In the genomic region with DNA sequence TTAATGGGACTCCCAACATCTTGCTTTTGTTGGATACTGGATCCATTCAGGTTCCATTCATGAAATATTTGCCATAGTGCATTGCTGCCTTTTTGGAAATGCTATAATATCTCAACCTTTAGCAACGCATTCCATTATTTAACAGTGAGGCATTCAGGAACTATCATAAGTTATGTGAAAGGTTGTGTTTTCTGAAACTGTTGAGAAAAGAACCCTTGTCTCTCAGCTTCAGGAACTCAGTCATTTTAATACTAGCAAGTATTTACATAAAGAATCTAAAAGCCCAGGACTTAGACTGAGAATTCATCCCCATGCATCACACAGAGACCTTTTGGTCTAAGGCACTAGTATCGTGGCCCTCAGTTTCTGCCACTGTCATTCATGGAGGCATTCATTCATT, we compare ENCODE assay signal across 20 cellular contexts. TPM values are rescaled to one million over a fixed set of nuclear protein-coding genes. Genes with fewer than 3 reads are reported as not detected.
DNase-seq lines count a peak whose midpoint lies in the region; ATAC-seq, FAIRE-seq and TF ChIP-seq lines count a peak whose summit lies in the region.
"Had no signal": no experiment of that assay in that cellular context is flagged by ENCODE, and none has a peak within 500 bp of the region (broad histone marks: within the 10 kb centered on the region; RNA-seq: fewer than 3 reads in every experiment).

No MANE protein-coding gene starts in this region.

- no peak for TF ChIP-seq CTCF in epithelial cell of esophagus (IDR thresholded peaks at IDR 0.05; ENCODE audit: insufficient read depth, low read depth, low read length, missing control alignments)
- TF ChIP-seq CTCF in type B pancreatic cell (conservative IDR thresholded peaks at IDR 0.05), result no peak

- no peak overlapping the region for H3K4me3 Mint-ChIP-seq in type B pancreatic cell
- H3K4me3 Mint-ChIP-seq: CD14-positive monocyte, H9 had no signal

- DNase-seq in SK-MEL-5 (ENCODE audit: low read depth, low spot score) (peak; percentile 74), epithelial cell of esophagus (ENCODE audit: low read depth) (peak; percentile 42), type B pancreatic cell (ENCODE audit: extremely low spot score, unreplicated experiment) (no peak), HAP-1 (ENCODE audit: low spot score in 2 of 2) (no peak), H54 (ENCODE audit: insufficient read length, low spot score) (no peak)
- no peak for DNase-seq in stimulated activated CD4-positive, alpha-beta T cell treated with anti-CD3 and anti-CD28 coated beads, Interleukin-4, amount 100 ng/mL, for 1 hour
- no peak for DNase-seq in effector CD4-positive, alpha-beta T cell
- DNase-seq: DMS79 treated with DMSO at 0.1 percent for 48 hours; H9; IMR-90; MG63; NCI-H1092; NCI-H2081 treated with DMSO at 0.1 percent for 48 hours; NCI-H748 treated with DMSO at 0.1 percent for 48 hours; NK-92 treated with Interleukin-12 subunit alpha and Interleukin-12 subunit beta, amount 100 ng/mL, for 24 hours; SHP77 treated with DMSO at 0.1 percent for 48 hours had no signal

- no peak for FAIRE-seq in H54 (lab: Jason Lieb, UNC)
- FAIRE-seq: HTR-8/SVneo had no signal

- peaks cover 18% of the 10 kb centered on the region for H3K4me1 Mint-ChIP-seq in type B pancreatic cell (ENCODE audit: unreplicated experiment)
- H3K4me1 Mint-ChIP-seq: CD14-positive monocyte had no signal

- H3K27ac Mint-ChIP-seq in type B pancreatic cell, result peak overlapping the region; percentile 64
- H3K27ac Mint-ChIP-seq: CD14-positive monocyte, H9 had no signal

- H3K36me3 ChIP-seq in HAP-1 (replicated peaks), result no peaks in the 10 kb centered on the region

- peaks cover 4% of the 10 kb centered on the region for H3K9me3 Mint-ChIP-seq in type B pancreatic cell
- H3K9me3 Mint-ChIP-seq: H9 had no signal

- no peak overlapping the region for H3K4me3 ChIP-seq in epithelial cell of esophagus (ENCODE audit: low read length)
- no peak overlapping the region for H3K4me3 ChIP-seq in HAP-1
- H3K4me3 ChIP-seq: MG63 had no signal

- no peaks in the 10 kb centered on the region for H3K27me3 Mint-ChIP-seq in type B pancreatic cell

- H3K4me1 ChIP-seq in HAP-1, result no peaks in the 10 kb centered on the region

- no peak for TF ChIP-seq POLR2A in H54 (IDR thresholded peaks at IDR 0.05; ENCODE audit: low read depth, low read length)

- in situ Hi-C loops in SK-MEL-5 (cut with HindIII; ENCODE audit: low pct_unique_long_range_greater_than_20kb, low sequenced_read_pairs), result no loop called here
- in situ Hi-C loops in HAP-1 (cut with MboI; ENCODE audit: low sequenced_read_pairs), result no loop called here

- no peaks in the 10 kb centered on the region for H3K27me3 ChIP-seq in HAP-1 (ENCODE audit: low read depth)
- H3K27me3 ChIP-seq: MG63 had no signal

- no peaks in the 10 kb centered on the region for H3K36me3 Mint-ChIP-seq in type B pancreatic cell
- H3K36me3 Mint-ChIP-seq: CD14-positive monocyte had no signal

- ATAC-seq in GM18868 (IDR thresholded peaks at IDR 0.05; ENCODE audit: unreplicated experiment), result peak; percentile 79

- H3K9me3 ChIP-seq in HAP-1, result no peaks in the 10 kb centered on the region
- H3K9me3 ChIP-seq: MG63 had no signal

RNA-seq across cellular contexts. Expression of a gene that starts 24.9 kb away (rescaled TPM):
- total RNA-seq in SK-MEL-5 (2014; rRNA removed; shearing (Covaris generic)), result 43.7 and 55.0 TPM in 2 replicates
- polyA plus RNA-seq in SK-MEL-5 (2015; cell fraction: cytosol; rRNA removed), result 61.0 and 74.3 TPM in 2 replicates
- polyA plus RNA-seq in SK-MEL-5 (2015; cell fraction: nucleus; rRNA removed), result 31.0 and 54.4 TPM in 2 replicates
- 61.3 and 99.9 TPM in 2 replicates for total RNA-seq in type B pancreatic cell (ENCODE audit: low replicate concordance)
- total RNA-seq: OCI-LY7 had no signal

Comparison
In these comparisons a context has a peak if more than half of its experiments do, and no peak if none do; other contexts are left out.
1. DNase-seq: peak in SK-MEL-5 (single experiment) and epithelial cell of esophagus (single experiment); none in type B pancreatic cell (single experiment), stimulated activated CD4-positive, alpha-beta T cell treated with anti-CD3 and anti-CD28 coated beads, Interleukin-4, amount 100 ng/mL, for 1 hour (single experiment), HAP-1 (0 of 2), H54 (single experiment) and effector CD4-positive, alpha-beta T cell (single experiment).